ENCODE assay signal across 8 cellular contexts in genomic region chr2:73112026-73112912, GRCh38. TPM values are rescaled to one million over a fixed set of nuclear protein-coding genes. Genes with fewer than 3 reads are reported as not detected.
A peak's percentile ranks its signal among the peaks of the same experiment; 100 is the strongest.
DNase-seq lines count a peak whose midpoint lies in the region; TF ChIP-seq lines count a peak whose summit lies in the region.

No MANE protein-coding gene starts in this region.

- H3K9ac ChIP-seq in skeletal muscle satellite cell (ENCODE audit: low read depth, low read length) = peak overlapping the region; percentile 94

- H3K27me3 ChIP-seq in ascending aorta = no peaks in the 10 kb centered on the region
- H3K27me3 ChIP-seq in skeletal muscle satellite cell (ENCODE audit: control insufficient read depth, insufficient read depth, low read length) = no peaks in the 10 kb centered on the region

- no peaks in the 10 kb centered on the region for H3K36me3 ChIP-seq in ascending aorta
- no peaks in the 10 kb centered on the region for H3K36me3 ChIP-seq in skeletal muscle satellite cell (ENCODE audit: insufficient read depth, low read length)

- H3K4me2 ChIP-seq in skeletal muscle satellite cell (ENCODE audit: low read length) = peak overlapping the region; percentile 96

- DNase-seq in DMS 273 (lab: John Stamatoyannopoulos, UW; ENCODE audit: unreplicated experiment) (peak; percentile 68), DMS 273 treated with DMSO at 0.1 percent for 48 hours (lab: John Stamatoyannopoulos, UW) (no peak), HFF-Myc (ENCODE audit: extremely low read depth, low read depth) (no peak), NOMO-1 treated with DMSO at 0.1 percent for 48 hours (lab: John Stamatoyannopoulos, UW; ENCODE audit: unreplicated experiment) (peak; percentile 19), ascending aorta (ENCODE audit: low spot score in 2 of 2) (no peak), NCI-H187 (lab: John Stamatoyannopoulos, UW) (no peak)

- intact Hi-C loops in ascending aorta (cut with DNase I) = loop anchor here (2.0 to 5.0 kb wide), 5 partner anchors 65 to 1780 kb away; partner anchors contain the start of genes ALMS1, SMYD5, SPR and ZNF638

- peak overlapping the region; percentile 67 for H3K4me3 ChIP-seq in HFF-Myc (replicated peaks; ENCODE audit: low read depth, low read length)
- H3K4me3 ChIP-seq in ascending aorta = peak overlapping the region; percentile 78 to 84
- peak overlapping the region; percentile 60 for H3K4me3 ChIP-seq in iPS-11a (ENCODE audit: low read depth, low read length)
- peak overlapping the region; percentile 89 for H3K4me3 ChIP-seq in skeletal muscle satellite cell (ENCODE audit: low read length)

- H3K4me1 ChIP-seq in ascending aorta = peaks cover 0 to 24% of the 10 kb centered on the region in 2 donors
- peaks cover 42% of the 10 kb centered on the region for H3K4me1 ChIP-seq in skeletal muscle satellite cell (ENCODE audit: control insufficient read depth, insufficient read depth, low read length)

- TF ChIP-seq CTCF in HFF-Myc (IDR thresholded peaks at IDR 0.05; ENCODE audit: low read depth, low read length, missing control alignments) (no peak), ascending aorta (IDR thresholded peaks at IDR 0.05) (no peak)

- H3K9me3 ChIP-seq in ascending aorta = no peaks in the 10 kb centered on the region
- no peaks in the 10 kb centered on the region for H3K9me3 ChIP-seq in skeletal muscle satellite cell (replicated peaks; ENCODE audit: low read length)

- H3K27ac ChIP-seq in ascending aorta = peak overlapping the region; percentile 92 to 98

RNA-seq across cellular contexts. Expression of gene RAB11FIP5, which starts 0.5 kb away (rescaled TPM):
- 95.3 TPM for total RNA-seq in ascending aorta
- 37.3 and 47.6 TPM in 2 replicates for total RNA-seq in skeletal muscle satellite cell (2012; rRNA removed)

RNA-seq across cellular contexts. Expression of gene SFXN5, which starts 40.8 kb away (rescaled TPM):
- total RNA-seq in ascending aorta = 9.3 TPM
- 5.6 and 7.4 TPM in 2 replicates for total RNA-seq in skeletal muscle satellite cell (2012; rRNA removed)

Comparison
In these comparisons a context has a peak if more than half of its experiments do, and no peak if none do; other contexts are left out.
1. DNase-seq: peak in DMS 273 (single experiment) and NOMO-1 treated with DMSO at 0.1 percent for 48 hours (single experiment); none in DMS 273 treated with DMSO at 0.1 percent for 48 hours (single experiment), HFF-Myc (single experiment), ascending aorta (0 of 2) and NCI-H187 (0 of 2).
2. Peak in every context shown above with its lines, with median percentiles within 50 percentile points of each other: H3K4me3 ChIP-seq.